8 cellular contexts compared by ENCODE assay signal in the genomic region with DNA sequence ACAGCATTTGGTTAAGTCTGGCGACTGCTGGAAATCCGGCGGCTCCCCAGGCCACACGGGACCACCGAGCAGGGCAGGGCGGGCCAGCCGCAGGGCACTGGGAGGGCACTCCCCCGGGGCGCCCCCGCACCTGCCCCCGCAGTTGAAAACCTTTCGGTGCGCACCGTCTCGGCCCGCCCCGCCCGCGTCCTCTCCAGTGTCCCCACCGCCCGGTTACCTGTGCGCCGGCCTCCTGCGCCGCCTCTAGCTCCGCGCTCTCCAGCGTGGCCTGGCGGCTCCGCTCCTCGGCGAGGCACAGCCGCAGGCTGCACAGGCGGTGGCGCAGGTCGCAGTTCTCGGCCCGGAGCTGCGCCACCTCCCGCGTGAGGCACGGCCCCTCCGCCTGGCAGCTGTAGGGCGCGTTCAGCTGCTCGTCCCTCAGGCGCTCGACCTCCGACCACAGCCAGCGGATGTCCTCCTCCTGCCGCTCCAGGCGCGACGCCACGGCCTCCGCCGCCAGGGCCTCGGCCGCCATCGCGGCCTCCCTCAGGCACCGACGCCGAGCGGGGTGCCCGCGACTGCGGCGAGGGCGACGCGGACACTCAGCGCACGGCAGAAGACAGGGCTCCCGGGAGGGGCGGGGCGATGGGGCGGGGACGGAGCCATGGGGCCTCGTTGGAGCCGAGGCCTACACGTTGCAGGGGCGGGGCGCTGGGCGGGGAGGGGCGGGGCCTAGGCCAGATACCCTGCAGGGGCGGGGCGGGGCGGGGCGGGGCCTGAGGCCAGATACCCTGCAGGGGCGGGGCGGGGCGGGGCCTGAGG. TPM values are rescaled to one million over a fixed set of nuclear protein-coding genes. Genes with fewer than 3 reads are reported as not detected.
DNase-seq lines count a peak whose midpoint lies in the region; ATAC-seq and TF ChIP-seq lines count a peak whose summit lies in the region.

Gene TARS3, minus strand, starts transcription at position 600 of the 801 bp plus-strand sequence. Its CDS starts 86 bp downstream, at position 514.

- H4K20me1 ChIP-seq in DND-41 (ENCODE audit: insufficient read depth, low read length): no peaks in the 10 kb centered on the region

- no peaks in the 10 kb centered on the region for H3K27me3 ChIP-seq in DND-41 (ENCODE audit: insufficient read depth, low read length, poor library complexity)

- DNase-seq in DND-41 (peak; percentile 92), RKO (ENCODE audit: low spot score) (peak; percentile 88), fibroblast of mammary gland (ENCODE audit: low read depth) (peak; percentile 78), natural killer cell (peak; percentile 85)
- peak; percentile 73 for DNase-seq in Jurkat, Clone E6-1 (ENCODE audit: low read depth, low spot score)
- DNase-seq in activated T-helper 1 cell treated with anti-CD3 and anti-CD28 coated beads, Interleukin-12 subunit alpha, Interleukin-12 subunit beta, Interleukin-2, Interleukin-4 antibody, amounts not matched to agents 30 ng/mL and 10 ng/mL and 1 ng/mL, durations not matched to agents 14 hours and 24 hours and 36 hours (ENCODE audit: low spot score): peak; percentile 83
- peak; percentile 98 for DNase-seq in stimulated activated naive CD4-positive, alpha-beta T cell treated with Interleukin-2 at 50 U/mL for 16 hours (lab: John Stamatoyannopoulos, UW)

- H3K4me1 Mint-ChIP-seq in activated T-helper 1 cell treated with anti-CD3 and anti-CD28 coated beads, Interleukin-12 subunit alpha, Interleukin-12 subunit beta, Interleukin-2, Interleukin-4 antibody, amounts not matched to agents 30 ng/mL and 10 ng/mL and 1 ng/mL, durations not matched to agents 14 hours and 24 hours and 36 hours (ENCODE audit: low read depth): peaks cover 30% of the 10 kb centered on the region
- peaks cover 19 to 27% of the 10 kb centered on the region in 2 donors for H3K4me1 Mint-ChIP-seq in natural killer cell

- H3K9me3 ChIP-seq in DND-41 (ENCODE audit: insufficient read depth, low read length, severe bottlenecking): no peaks in the 10 kb centered on the region

- intact Hi-C loops in activated T-helper 1 cell treated with anti-CD3 and anti-CD28 coated beads, Interleukin-12 subunit alpha, Interleukin-12 subunit beta, Interleukin-2, Interleukin-4 antibody, amounts not matched to agents 30 ng/mL and 10 ng/mL and 1 ng/mL, durations not matched to agents 14 hours and 24 hours and 36 hours (cut with micrococcal nuclease): loop anchor here (1.0 to 5.0 kb wide), 7 partner anchors 17 to 1122 kb away; partner anchors contain the start of genes ASB7, LINS1, SELENOS and TM2D3
- intact Hi-C loops in natural killer cell (cut with micrococcal nuclease): loop anchor here (2.0 to 5.0 kb wide), 2 partner anchors 71 to 1122 kb away; partner anchors contain the start of genes ASB7, LINS1 and TM2D3

- H3K79me2 ChIP-seq in DND-41 (ENCODE audit: insufficient read depth, low read length): no peaks in the 10 kb centered on the region

- H3K36me3 ChIP-seq in DND-41 (ENCODE audit: insufficient read depth, low read length): peaks cover 24% of the 10 kb centered on the region

- peak within 1 kb of the TSS; percentile 50 to 87 for H3K4me3 ChIP-seq in DND-41 (ENCODE audit: low read depth in 1 of 2, low read length in 2 of 2)
- H3K4me3 ChIP-seq in Jurkat, Clone E6-1 (ENCODE audit: low read length): peak within 1 kb of the TSS; percentile 60
- H3K4me3 ChIP-seq in fibroblast of mammary gland (ENCODE audit: control insufficient read depth, low read depth, low read length): peak within 1 kb of the TSS; percentile 36

- peaks cover 30% of the 10 kb centered on the region for H3K36me3 Mint-ChIP-seq in activated T-helper 1 cell treated with anti-CD3 and anti-CD28 coated beads, Interleukin-12 subunit alpha, Interleukin-12 subunit beta, Interleukin-2, Interleukin-4 antibody, amounts not matched to agents 30 ng/mL and 10 ng/mL and 1 ng/mL, durations not matched to agents 14 hours and 24 hours and 36 hours (ENCODE audit: low read depth)
- H3K36me3 Mint-ChIP-seq in natural killer cell: peaks cover 10% of the 10 kb centered on the region

- TF ChIP-seq CTCF in DND-41 (IDR thresholded peaks at IDR 0.05; ENCODE audit: borderline replicate concordance, extremely low read depth, low read length, poor library complexity, severe bottlenecking) (peak; percentile 29), fibroblast of mammary gland (conservative IDR thresholded peaks at IDR 0.05; ENCODE audit: control insufficient read depth, insufficient read depth, low read depth, low read length) (no peak), natural killer cell (IDR thresholded peaks at IDR 0.05) (no peak)

- H3K9ac ChIP-seq in DND-41 (ENCODE audit: low read depth, low read length): peak within 1 kb of the TSS; percentile 61

- ATAC-seq in DND-41 (ENCODE audit: insufficient read depth, low read depth): peak; percentile 91
- ATAC-seq in GM21717 (IDR thresholded peaks at IDR 0.05; ENCODE audit: unreplicated experiment): peak; percentile 88
- ATAC-seq in natural killer cell: peak; percentile 89 to 99 (median 91)

- peak within 1 kb of the TSS; percentile 93 for H3K4me2 ChIP-seq in DND-41 (ENCODE audit: insufficient read depth, low read length)

- H3K27me3 Mint-ChIP-seq in activated T-helper 1 cell treated with anti-CD3 and anti-CD28 coated beads, Interleukin-12 subunit alpha, Interleukin-12 subunit beta, Interleukin-2, Interleukin-4 antibody, amounts not matched to agents 30 ng/mL and 10 ng/mL and 1 ng/mL, durations not matched to agents 14 hours and 24 hours and 36 hours (ENCODE audit: insufficient read depth): peaks cover under 1% of the 10 kb centered on the region
- no peaks in the 10 kb centered on the region for H3K27me3 Mint-ChIP-seq in natural killer cell (ENCODE audit: low read depth in 2 of 2)

- H3K9me3 Mint-ChIP-seq in activated T-helper 1 cell treated with anti-CD3 and anti-CD28 coated beads, Interleukin-12 subunit alpha, Interleukin-12 subunit beta, Interleukin-2, Interleukin-4 antibody, amounts not matched to agents 30 ng/mL and 10 ng/mL and 1 ng/mL, durations not matched to agents 14 hours and 24 hours and 36 hours: peaks cover 6% of the 10 kb centered on the region
- H3K9me3 Mint-ChIP-seq in natural killer cell: no peaks in the 10 kb centered on the region

- H2AFZ ChIP-seq in DND-41 (ENCODE audit: low read depth, low read length): peak within 1 kb of the TSS; percentile 92

- H3K4me3 Mint-ChIP-seq in activated T-helper 1 cell treated with anti-CD3 and anti-CD28 coated beads, Interleukin-12 subunit alpha, Interleukin-12 subunit beta, Interleukin-2, Interleukin-4 antibody, amounts not matched to agents 30 ng/mL and 10 ng/mL and 1 ng/mL, durations not matched to agents 14 hours and 24 hours and 36 hours: peak within 1 kb of the TSS; percentile 88
- H3K4me3 Mint-ChIP-seq in natural killer cell: peak within 1 kb of the TSS; percentile 82

- peak within 1 kb of the TSS; percentile 73 for H3K27ac ChIP-seq in DND-41 (ENCODE audit: low read length)

- H3K27ac Mint-ChIP-seq in activated T-helper 1 cell treated with anti-CD3 and anti-CD28 coated beads, Interleukin-12 subunit alpha, Interleukin-12 subunit beta, Interleukin-2, Interleukin-4 antibody, amounts not matched to agents 30 ng/mL and 10 ng/mL and 1 ng/mL, durations not matched to agents 14 hours and 24 hours and 36 hours: peak within 1 kb of the TSS; percentile 95
- H3K27ac Mint-ChIP-seq in natural killer cell: peak within 1 kb of the TSS; percentile 77 to 81

- peaks cover 20% of the 10 kb centered on the region for H3K4me1 ChIP-seq in DND-41 (ENCODE audit: insufficient read depth, low read length)

RNA-seq across cellular contexts. Expression of gene TARS3, which starts in this region (rescaled TPM):
- polyA plus RNA-seq in Jurkat, Clone E6-1 (2012; ENCODE audit: insufficient read depth, insufficient read length): 8.5 TPM
- total RNA-seq in activated T-helper 1 cell treated with anti-CD3 and anti-CD28 coated beads, Interleukin-12 subunit alpha, Interleukin-12 subunit beta, Interleukin-2, Interleukin-4 antibody, amounts not matched to agents 30 ng/mL and 10 ng/mL and 1 ng/mL, durations not matched to agents 14 hours and 24 hours and 36 hours: 13.9 and 15.2 TPM in 2 replicates
- total RNA-seq in natural killer cell: 10 to 100 TPM; 11.6 to 20.5 (median 12.1) TPM

Comparison
In these comparisons a context has a peak if more than half of its experiments do, and no peak if none do; other contexts are left out.
1. Peak in every context shown above with its lines: DNase-seq, ATAC-seq, H3K4me3 ChIP-seq and H3K27ac ChIP-seq.